ENCODE assay signal across 18 cellular contexts in genomic region chr17:82372591-82373452, GRCh38. TPM values are rescaled to one million over a fixed set of nuclear protein-coding genes. Genes with fewer than 3 reads are reported as not detected.
A peak's percentile ranks its signal among the peaks of the same experiment; 100 is the strongest.
DNase-seq lines count a peak whose midpoint lies in the region; ATAC-seq and TF ChIP-seq lines count a peak whose summit lies in the region.
"Had no signal": no experiment of that assay in that cellular context is flagged by ENCODE, and none has a peak within 500 bp of the region (broad histone marks: within the 10 kb centered on the region; RNA-seq: fewer than 3 reads in every experiment).

No MANE protein-coding gene starts in this region.

- no peak for DNase-seq in stimulated activated naive CD8-positive, alpha-beta T cell treated with anti-CD3 and anti-CD28 coated beads, Interleukin-15, amount 100 ng/mL, for 72 hours
- no peak for DNase-seq in stimulated activated naive CD8-positive, alpha-beta T cell treated with anti-CD3 and anti-CD28 coated beads, Interleukin-15, Interleukin-2, amounts not matched to agents 100 U/mL and 50 U/mL, for 24 hours
- DNase-seq in myocyte (ENCODE audit: low read depth) (peak; percentile 43), Kasumi-1 (lab: John Stamatoyannopoulos, UW) (no peak), GM13977 (ENCODE audit: low spot score) (no peak)
- DNase-seq: activated CD8-positive, alpha-beta memory T cell treated with anti-CD3 and anti-CD28 coated beads for 24 hours; amniotic stem cell; effector memory CD4-positive, alpha-beta T cell; NCI-H2171 treated with DMSO at 0.1 percent for 48 hours; stimulated activated CD4-positive, alpha-beta T cell treated with anti-CD3 and anti-CD28 coated beads, Interleukin-4, amount 100 ng/mL, for 1 hour; SW 1271 had no signal

- no peak overlapping the region for H3K27ac Mint-ChIP-seq in stimulated activated naive CD8-positive, alpha-beta T cell treated with anti-CD3 and anti-CD28 coated beads, Interleukin-15, amount 100 ng/mL, for 72 hours
- peak overlapping the region in 3 of 5 experiments; percentile 26 to 56 (median 31) for H3K27ac Mint-ChIP-seq in brain

- H3K4me1 Mint-ChIP-seq in stimulated activated naive CD8-positive, alpha-beta T cell treated with anti-CD3 and anti-CD28 coated beads, Interleukin-15, amount 100 ng/mL, for 72 hours, result peaks cover 26% of the 10 kb centered on the region
- peaks cover 16% of the 10 kb centered on the region for H3K4me1 Mint-ChIP-seq in brain

- no peak for ATAC-seq in stimulated activated naive CD8-positive, alpha-beta T cell treated with anti-CD3 and anti-CD28 coated beads, Interleukin-15, amount 100 ng/mL, for 72 hours
- ATAC-seq in stimulated activated naive CD8-positive, alpha-beta T cell treated with anti-CD3 and anti-CD28 coated beads, Interleukin-15, Interleukin-2, amounts not matched to agents 100 U/mL and 50 U/mL, for 24 hours, result no peak
- ATAC-seq in HG02678 (IDR thresholded peaks at IDR 0.05; ENCODE audit: unreplicated experiment), result no peak
- no peak for ATAC-seq in GM18517 (IDR thresholded peaks at IDR 0.05; ENCODE audit: unreplicated experiment)
- ATAC-seq: left lobe of liver had no signal

- TF ChIP-seq CTCF in brain (conservative IDR thresholded peaks at IDR 0.05) (no peak), GM13977 (IDR thresholded peaks at IDR 0.05; ENCODE audit: extremely low read depth, insufficient read depth, missing control alignments) (no peak)

- no peaks in the 10 kb centered on the region for H3K9me3 Mint-ChIP-seq in stimulated activated naive CD8-positive, alpha-beta T cell treated with anti-CD3 and anti-CD28 coated beads, Interleukin-15, amount 100 ng/mL, for 72 hours
- H3K9me3 Mint-ChIP-seq in brain, result peaks cover 0 to 3% (median 0%) of the 10 kb centered on the region in 5 experiments

- in situ Hi-C loops in GM13977 (cut with MboI; ENCODE audit: low pct_unique_long_range_greater_than_20kb, low sequenced_read_pairs, unreplicated experiment), result no loop called here

- peak overlapping the region; percentile 32 to 51 for H3K4me3 Mint-ChIP-seq in stimulated activated naive CD8-positive, alpha-beta T cell treated with anti-CD3 and anti-CD28 coated beads, Interleukin-15, amount 100 ng/mL, for 72 hours
- peak overlapping the region in 3 of 5 experiments; percentile 54 to 65 (median 58) for H3K4me3 Mint-ChIP-seq in brain

- H3K27me3 Mint-ChIP-seq in stimulated activated naive CD8-positive, alpha-beta T cell treated with anti-CD3 and anti-CD28 coated beads, Interleukin-15, amount 100 ng/mL, for 72 hours, result peaks cover 74% of the 10 kb centered on the region
- H3K27me3 Mint-ChIP-seq in brain, result peaks cover 38% of the 10 kb centered on the region

- no peaks in the 10 kb centered on the region for H3K36me3 Mint-ChIP-seq in brain

RNA-seq across cellular contexts. Expression of gene UTS2R, which starts 1.3 kb away (rescaled TPM):
- polyA plus RNA-seq in brain (ENCODE audit: insufficient read depth, low read depth, low replicate concordance), result not detected
- total RNA-seq in myocyte, result 29.1 and 60.3 TPM in 2 replicates
- 12.9 TPM for polyA plus RNA-seq in myocyte (2012)
- total RNA-seq: frontal cortex, left lobe of liver, M059J had no signal
- polyA plus RNA-seq: CD14-positive monocyte had no signal

RNA-seq across cellular contexts. Expression of gene TEX19, which starts 13.8 kb away (rescaled TPM):
- polyA plus RNA-seq in brain (ENCODE audit: insufficient read depth, low read depth, low replicate concordance), result not detected
- 0.80 and 1.1 TPM in 2 replicates for total RNA-seq in myocyte
- polyA plus RNA-seq in myocyte (2012), result 0.26 TPM
- total RNA-seq: frontal cortex, left lobe of liver had no signal
- polyA plus RNA-seq: CD14-positive monocyte had no signal

RNA-seq across cellular contexts. Expression of gene SECTM1, which starts 39.3 kb away (rescaled TPM):
- polyA plus RNA-seq in brain (ENCODE audit: insufficient read depth, low read depth, low replicate concordance), result 1.2 TPM
- total RNA-seq in myocyte, result 65.8 and 76.1 TPM in 2 replicates
- 5.2 TPM for polyA plus RNA-seq in myocyte (2012)

RNA-seq across cellular contexts. Expression of gene HEXD, which starts 45.3 kb away (rescaled TPM):
- polyA plus RNA-seq in brain (ENCODE audit: insufficient read depth, low read depth, low replicate concordance), result 28.8 TPM
- total RNA-seq in myocyte, result 30.2 and 41.8 TPM in 2 replicates
- polyA plus RNA-seq in myocyte (2012), result 14.7 TPM

RNA-seq across cellular contexts. Expression of gene OGFOD3, which starts 45.6 kb away (rescaled TPM):
- 18.7 TPM for polyA plus RNA-seq in brain (ENCODE audit: insufficient read depth, low read depth, low replicate concordance)
- total RNA-seq in myocyte, result 37.4 and 53.4 TPM in 2 replicates
- polyA plus RNA-seq in myocyte (2012), result 30.9 TPM

Comparison
In these comparisons a context has a peak if more than half of its experiments do, and no peak if none do; other contexts are left out.
1. H3K27ac Mint-ChIP-seq: peak in brain (3 of 5); none in stimulated activated naive CD8-positive, alpha-beta T cell treated with anti-CD3 and anti-CD28 coated beads, Interleukin-15, amount 100 ng/mL, for 72 hours (0 of 2).